In genomic region chr1:182143825-182144661, GRCh38 we compare ENCODE assay signal across 8 cellular contexts.
DNase-seq lines count a peak whose midpoint lies in the region; ATAC-seq, FAIRE-seq and TF ChIP-seq lines count a peak whose summit lies in the region.

No MANE protein-coding gene starts in this region.

- BruUV-seq in mammary epithelial cell (replicated peaks; lab: Mats Ljungman, UMichigan) = no TSS peak

- H3K4me3 ChIP-seq in AG09309 (ENCODE audit: control insufficient read depth, low read depth, low read length) (no peak overlapping the region), KMS-11 (IDR thresholded peaks at IDR 0.05; ENCODE audit: insufficient read depth, low read depth, low read length) (no peak overlapping the region), mammary epithelial cell (replicated peaks in 1 of 3; ENCODE audit: insufficient read depth in 1 of 3, low read depth in 2 of 3, low read length in 3 of 3) (no peak overlapping the region), subcutaneous abdominal adipose tissue (ENCODE audit: low read depth in 1 of 5, low read length in 5 of 5) (peak overlapping the region in 1 of 5 donors; percentile 3)

- TF ChIP-seq CTCF in AG09309 (IDR thresholded peaks at IDR 0.05; ENCODE audit: control insufficient read depth, insufficient read depth, low read depth, low read length, missing control alignments) = no peak
- no peak for TF ChIP-seq CTCF in KMS-11 (conservative IDR thresholded peaks at IDR 0.05; ENCODE audit: low read depth, low read length)
- no peak for TF ChIP-seq CTCF in mammary epithelial cell (conservative IDR thresholded peaks at IDR 0.05 in 1 of 2, IDR thresholded peaks at IDR 0.05 in 1 of 2; ENCODE audit: extremely low read depth in 1 of 2, insufficient read depth in 1 of 2, low read depth in 1 of 2, low read length in 2 of 2)

- no peaks in the 10 kb centered on the region for H3K79me2 ChIP-seq in KMS-11 (ENCODE audit: insufficient read depth, low read depth)
- no peaks in the 10 kb centered on the region for H3K79me2 ChIP-seq in mammary epithelial cell (ENCODE audit: insufficient read depth, low read length)

- H3K4me2 ChIP-seq in KMS-11 (no peak overlapping the region), mammary epithelial cell (ENCODE audit: insufficient read depth, low read depth, low read length) (peak overlapping the region; percentile 37)

- H3K27ac ChIP-seq in KMS-11 = no peak overlapping the region
- peak overlapping the region; percentile 72 for H3K27ac ChIP-seq in mammary epithelial cell (ENCODE audit: insufficient read depth, low read depth, low read length)
- peak overlapping the region; percentile 90 for H3K27ac ChIP-seq in subcutaneous abdominal adipose tissue (ENCODE audit: low read depth, low read length)

- 3% methylated on average over 5 of the region's 8 CpGs for WGBS in mammary epithelial cell (ENCODE audit: low coverage, missing lambda C conversion rate)

- H3K9me3 ChIP-seq in mammary epithelial cell (replicated peaks; ENCODE audit: insufficient read depth, low read length) = no peaks in the 10 kb centered on the region
- no peaks in the 10 kb centered on the region for H3K9me3 ChIP-seq in subcutaneous abdominal adipose tissue (ENCODE audit: control insufficient read depth in 5 of 5, low read length in 5 of 5)

- dilution Hi-C loops in mammary epithelial cell (cut with HindIII; ENCODE audit: low sequenced_read_pairs) = loop anchor here (10.0 kb wide), 1 partner anchor 59 kb away; no protein-coding TSS in a partner anchor

- no peak for FAIRE-seq in urothelium cell line (lab: Jason Lieb, UNC)

- peak; percentile 64 for ATAC-seq in left colon
- no peak for ATAC-seq in HG02623 (IDR thresholded peaks at IDR 0.05; ENCODE audit: unreplicated experiment)
- ATAC-seq in GM21529 (IDR thresholded peaks at IDR 0.05; ENCODE audit: unreplicated experiment) = no peak

- H3K4me1 ChIP-seq in KMS-11 (ENCODE audit: low read depth, poor library complexity, severe bottlenecking) (peaks cover 5% of the 10 kb centered on the region), mammary epithelial cell (ENCODE audit: insufficient read depth, low read length) (peaks cover 38% of the 10 kb centered on the region), subcutaneous abdominal adipose tissue (ENCODE audit: control insufficient read depth in 5 of 5, insufficient read depth in 5 of 5, low read length in 5 of 5) (peaks cover 11 to 29% (median 26%) of the 10 kb centered on the region in 5 donors)

- H3K36me3 ChIP-seq in KMS-11 (ENCODE audit: insufficient read depth) (no peaks in the 10 kb centered on the region), mammary epithelial cell (ENCODE audit: insufficient read depth, low read length) (no peaks in the 10 kb centered on the region), subcutaneous abdominal adipose tissue (ENCODE audit: control insufficient read depth in 5 of 5, insufficient read depth in 5 of 5, low read length in 5 of 5) (no peaks in the 10 kb centered on the region)

- intact Hi-C loops in mammary epithelial cell (cut with micrococcal nuclease) = loop anchor here (1.0 kb wide), 6 partner anchors 54 to 252 kb away; partner anchors contain the start of gene GLUL
- intact Hi-C loops in left colon (cut with DNase I, micrococcal nuclease) = loop anchor here in 1 of 2 donors (5.0 to 10.0 kb wide), 2 partner anchors 151 to 253 kb away; no protein-coding TSS in a partner anchor

- H4K20me1 ChIP-seq in KMS-11 (ENCODE audit: insufficient read depth) = no peaks in the 10 kb centered on the region
- H4K20me1 ChIP-seq in mammary epithelial cell (ENCODE audit: insufficient read depth, low read length) = no peaks in the 10 kb centered on the region

- no peaks in the 10 kb centered on the region for H3K27me3 ChIP-seq in KMS-11 (ENCODE audit: insufficient read depth, low read depth)
- H3K27me3 ChIP-seq in mammary epithelial cell (ENCODE audit: insufficient read depth, low read length) = no peaks in the 10 kb centered on the region
- H3K27me3 ChIP-seq in subcutaneous abdominal adipose tissue (ENCODE audit: control insufficient read depth in 5 of 5, insufficient read depth in 4 of 5, low read length in 5 of 5) = no peaks in the 10 kb centered on the region

- in situ Hi-C loops in mammary epithelial cell (cut with MboI; ENCODE audit: low sequenced_read_pairs in 2 of 2) = loop anchor here (5.0 to 10.0 kb wide), 2 partner anchors 59 to 253 kb away; no protein-coding TSS in a partner anchor

- DNase-seq in AG09309 (ENCODE audit: low read depth) (peak; percentile 82), mammary epithelial cell (peak; percentile 85), left colon (peak; percentile 42 to 83), urothelium cell line (ENCODE audit: low spot score) (no peak)

- H3K9ac ChIP-seq in KMS-11 = no peak overlapping the region
- no peak overlapping the region for H3K9ac ChIP-seq in mammary epithelial cell (ENCODE audit: insufficient read depth, low read length)
- peak overlapping the region; percentile 39 to 75 (median 57) for H3K9ac ChIP-seq in subcutaneous abdominal adipose tissue (ENCODE audit: low read length in 5 of 5)

- CTCF ChIA-PET in mammary epithelial cell (lab: Charles Lee; ENCODE audit: low non-redundant PET) = interaction anchor here (0.6 to 3.1 kb wide), 7 partner anchors 54 to 253 kb away, joined by 3 to 38 read pairs (median 8); no protein-coding TSS in a partner anchor

- peak overlapping the region; percentile 36; the same call in 1 of the 2 replicates for H2AFZ ChIP-seq in KMS-11 (ENCODE audit: low read depth)
- peak overlapping the region; percentile 86 for H2AFZ ChIP-seq in mammary epithelial cell (ENCODE audit: low read depth, low read length)

Comparison
In these comparisons a context has a peak if more than half of its experiments do, and no peak if none do; other contexts are left out.
1. H3K9ac ChIP-seq: peak in subcutaneous abdominal adipose tissue (5 of 5); none in KMS-11 (single experiment) and mammary epithelial cell (single experiment).